Comparison of ENCODE assay signal across 29 cellular contexts in genomic region chr9:105074501-105074900, GRCh38.
"Had no signal": no experiment of that assay in that cellular context is flagged by ENCODE, and none has a peak within 500 bp of the region (broad histone marks: within the 10 kb centered on the region; RNA-seq: fewer than 3 reads in every experiment).

No MANE protein-coding gene starts in this region.

- FAIRE-seq: keratinocyte, small intestine, urothelium cell line had no signal

- H3K27ac ChIP-seq: hepatocyte, left lung, lower lobe of right lung, ovary, spleen, suprapubic skin, thoracic aorta, tibial artery, upper lobe of right lung had no signal

- H3K4me1 ChIP-seq: left lung, lower lobe of right lung, spleen, upper lobe of right lung had no signal

- H3K4me3 ChIP-seq: hepatocyte, left lung, lower lobe of right lung, ovary, spleen, suprapubic skin, thoracic aorta, tibial artery, upper lobe of right lung had no signal

- H3K4me2 ChIP-seq: hepatocyte had no signal

- ATAC-seq: left cardiac atrium; left lung; lower lobe of right lung; naive thymus-derived CD8-positive, alpha-beta T cell; right cardiac atrium; sciatic nerve; stimulated activated effector memory CD8-positive, alpha-beta T cell treated with anti-CD3 and anti-CD28 coated beads, Interleukin-12 subunit alpha, Interleukin-12 subunit beta, amount 100 ng/mL, for 72 hours; upper lobe of right lung had no signal

- H3K4me1 Mint-ChIP-seq: naive thymus-derived CD8-positive, alpha-beta T cell had no signal

- H3K9me3 Mint-ChIP-seq: naive thymus-derived CD8-positive, alpha-beta T cell; nephron; neural crest cell; stimulated activated effector memory CD8-positive, alpha-beta T cell treated with anti-CD3 and anti-CD28 coated beads, Interleukin-12 subunit alpha, Interleukin-12 subunit beta, amount 100 ng/mL, for 72 hours; stimulated activated naive CD8-positive, alpha-beta T cell treated with anti-CD3 and anti-CD28 coated beads, Interleukin-15, Interleukin-2, amounts not matched to agents 100 ng/mL and 50 ng/mL, for 24 hours had no signal

- H3K4me3 Mint-ChIP-seq: naive thymus-derived CD8-positive, alpha-beta T cell; nephron; neural crest cell; stimulated activated effector memory CD8-positive, alpha-beta T cell treated with anti-CD3 and anti-CD28 coated beads, Interleukin-12 subunit alpha, Interleukin-12 subunit beta, amount 100 ng/mL, for 72 hours; stimulated activated naive CD8-positive, alpha-beta T cell treated with anti-CD3 and anti-CD28 coated beads, Interleukin-15, Interleukin-2, amounts not matched to agents 100 ng/mL and 50 ng/mL, for 24 hours had no signal

- H2AFZ ChIP-seq: hepatocyte had no signal

- H3K27me3 ChIP-seq: hepatocyte, left lung, ovary, spleen, suprapubic skin, tibial artery, upper lobe of right lung had no signal

- DNase-seq: kidney glomerular epithelial cell; left cardiac atrium; left lung; lower lobe of right lung; mammary epithelial cell; mesenchymal stem cell; naive thymus-derived CD8-positive, alpha-beta T cell; nucleus accumbens; ovary; retina; right cardiac atrium; small intestine; stimulated activated CD4-positive, alpha-beta T cell treated with anti-CD3 and anti-CD28 coated beads, Interleukin-4, amount 100 ng/mL, for 24 hours; stimulated activated naive CD4-positive, alpha-beta T cell; tibial artery; trophoblast cell; upper lobe of right lung had no signal

- H3K36me3 ChIP-seq: left lung, lower lobe of right lung, ovary, spleen, suprapubic skin, thoracic aorta, tibial artery, upper lobe of right lung had no signal

- H3K27ac Mint-ChIP-seq: nephron; progenitor cell of endocrine pancreas; stimulated activated effector memory CD8-positive, alpha-beta T cell treated with anti-CD3 and anti-CD28 coated beads, Interleukin-12 subunit alpha, Interleukin-12 subunit beta, amount 100 ng/mL, for 72 hours; stimulated activated naive CD8-positive, alpha-beta T cell treated with anti-CD3 and anti-CD28 coated beads, Interleukin-15, Interleukin-2, amounts not matched to agents 100 ng/mL and 50 ng/mL, for 24 hours had no signal

- H3K36me3 Mint-ChIP-seq: naive thymus-derived CD8-positive, alpha-beta T cell had no signal

- H3K27me3 Mint-ChIP-seq: naive thymus-derived CD8-positive, alpha-beta T cell; progenitor cell of endocrine pancreas; stimulated activated naive CD8-positive, alpha-beta T cell treated with anti-CD3 and anti-CD28 coated beads, Interleukin-15, Interleukin-2, amounts not matched to agents 100 ng/mL and 50 ng/mL, for 24 hours had no signal

- H3K9me3 ChIP-seq: left lung, lower lobe of right lung, ovary, spleen, suprapubic skin, thoracic aorta, tibial artery, upper lobe of right lung had no signal
